Comparison of ENCODE assay signal across 7 cellular contexts in the genomic region with DNA sequence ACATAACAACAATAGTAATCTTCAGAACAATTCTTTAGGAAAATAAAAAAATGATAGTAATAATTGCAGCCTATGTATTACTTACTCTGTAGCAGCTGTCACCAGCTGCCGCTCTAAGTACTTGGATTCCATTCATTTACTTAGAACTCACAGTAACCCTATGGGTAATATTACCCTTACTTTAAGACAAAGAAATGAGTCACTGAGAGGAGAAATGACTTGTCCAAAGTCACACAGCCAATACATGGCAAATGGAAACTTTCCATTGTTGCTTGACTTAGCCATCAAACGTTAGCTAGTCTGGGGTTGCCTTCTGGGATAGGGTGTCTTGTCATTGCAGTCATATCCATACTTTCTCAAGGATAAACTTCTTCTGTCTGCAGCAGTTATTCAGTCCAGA. TPM values are rescaled to one million over a fixed set of nuclear protein-coding genes. Genes with fewer than 3 reads are reported as not detected.
DNase-seq lines count a peak whose midpoint lies in the region; ATAC-seq and TF ChIP-seq lines count a peak whose summit lies in the region.

No MANE protein-coding gene starts in this region.

- H3K4me3 ChIP-seq in mesenchymal stem cell (ENCODE audit: insufficient read depth in 1 of 2, low read depth in 1 of 2, low read length in 2 of 2), result no peak overlapping the region

- no CpG with 5 or more reads among the region's 2 CpGs for WGBS in mesenchymal stem cell

- H3K27me3 ChIP-seq in mesenchymal stem cell (ENCODE audit: control insufficient read depth in 1 of 2, insufficient read depth in 1 of 2, low read length in 2 of 2), result no peaks in the 10 kb centered on the region

- no peaks in the 10 kb centered on the region for H3K36me3 ChIP-seq in mesenchymal stem cell (ENCODE audit: control insufficient read depth in 1 of 2, insufficient read depth in 2 of 2, low read depth in 1 of 2, low read length in 2 of 2)

- H3K27ac ChIP-seq in mesenchymal stem cell (ENCODE audit: low read length, poor library complexity, severe bottlenecking), result no peak overlapping the region

- no peak for TF ChIP-seq CTCF in omental fat pad (IDR thresholded peaks at IDR 0.05)

- no peak overlapping the region for H3K9ac ChIP-seq in mesenchymal stem cell (ENCODE audit: low read length)

- no peak overlapping the region for H2BK15ac ChIP-seq in mesenchymal stem cell (ENCODE audit: low read depth, poor library complexity, severe bottlenecking)

- no peak overlapping the region for H2BK120ac ChIP-seq in mesenchymal stem cell (ENCODE audit: low read depth, low read length)

- H3K23ac ChIP-seq in mesenchymal stem cell (ENCODE audit: low read length in 2 of 2), result no peak overlapping the region

- ATAC-seq in GM18867 (IDR thresholded peaks at IDR 0.05; ENCODE audit: unreplicated experiment), result peak; percentile 35
- ATAC-seq in GM21737 (IDR thresholded peaks at IDR 0.05; ENCODE audit: unreplicated experiment), result peak; percentile 41
- no peak for ATAC-seq in omental fat pad (ENCODE audit: low FRiP score)

- no peak overlapping the region for H2AFZ ChIP-seq in mesenchymal stem cell (ENCODE audit: low read depth, low read length)

- no peak overlapping the region for H2BK12ac ChIP-seq in mesenchymal stem cell (ENCODE audit: low read length in 2 of 2)

- H3K14ac ChIP-seq in mesenchymal stem cell (ENCODE audit: low read length in 2 of 2), result no peak overlapping the region

- peak; percentile 32 for DNase-seq in HT1080 (ENCODE audit: low read depth)
- peak; percentile 33 for DNase-seq in mesenchymal stem cell
- DNase-seq in NCI-H1436 treated with DMSO at 0.1 percent for 48 hours (lab: John Stamatoyannopoulos, UW), result no peak
- DNase-seq in NCI-H146 (lab: John Stamatoyannopoulos, UW), result no peak
- DNase-seq in omental fat pad (ENCODE audit: low spot score), result no peak

- H2BK5ac ChIP-seq in mesenchymal stem cell (ENCODE audit: low read depth, low read length, poor library complexity, severe bottlenecking), result no peak overlapping the region

- H3K9me3 ChIP-seq in mesenchymal stem cell (ENCODE audit: control insufficient read depth, low read length), result no peaks in the 10 kb centered on the region

- no peak overlapping the region for H3K4me2 ChIP-seq in mesenchymal stem cell (ENCODE audit: low read length, poor library complexity, severe bottlenecking)

- H3K79me1 ChIP-seq in mesenchymal stem cell (replicated peaks; ENCODE audit: low read length, poor library complexity, severe bottlenecking), result peaks cover 12% of the 10 kb centered on the region

- no peak overlapping the region for H4K8ac ChIP-seq in mesenchymal stem cell (ENCODE audit: low read length)

- no peak overlapping the region for H2AK5ac ChIP-seq in mesenchymal stem cell (ENCODE audit: low read length, severe bottlenecking)

- H4K91ac ChIP-seq in mesenchymal stem cell (ENCODE audit: low read length), result no peak overlapping the region

- H3K4me1 ChIP-seq in mesenchymal stem cell (ENCODE audit: control insufficient read depth, insufficient read depth, low read depth, low read length), result peaks cover 9% of the 10 kb centered on the region

- no peak overlapping the region for H3K4ac ChIP-seq in mesenchymal stem cell (ENCODE audit: low read depth in 1 of 2, low read length in 2 of 2)

- no peak overlapping the region for H3K18ac ChIP-seq in mesenchymal stem cell (ENCODE audit: low read depth in 1 of 2, low read length in 2 of 2)

RNA-seq across cellular contexts. Expression of gene CCNY, which starts 3.6 kb away (rescaled TPM):
- total RNA-seq in HT1080 (2014; rRNA removed; shearing (Covaris generic)), result 65.3 and 80.4 TPM in 2 replicates
- 58.2 and 63.9 TPM in 2 replicates for polyA plus RNA-seq in HT1080 (2015; cell fraction: cytosol; rRNA removed)
- 40.0 and 42.3 TPM in 2 replicates for polyA plus RNA-seq in HT1080 (2015; cell fraction: nucleus; rRNA removed)
- polyA plus RNA-seq in mesenchymal stem cell (2013, experiment 1 of 2), result 45.3 TPM
- polyA plus RNA-seq in mesenchymal stem cell (2013, experiment 2 of 2), result 48.1 TPM
- total RNA-seq in omental fat pad, result 10 to 100 TPM; 38.6 to 49.5 (median 47.2) TPM

Comparison
In these comparisons a context has a peak if more than half of its experiments do, and no peak if none do; other contexts are left out.
1. DNase-seq: peak in HT1080 (single experiment) and mesenchymal stem cell (single experiment); none in NCI-H1436 treated with DMSO at 0.1 percent for 48 hours (single experiment), NCI-H146 (single experiment) and omental fat pad (single experiment).